1 cellular context compared by ENCODE assay signal in genomic region chr1:149997585-149998262, GRCh38.
A peak's percentile ranks its signal among the peaks of the same experiment; 100 is the strongest.
TF ChIP-seq lines count a peak whose summit lies in the region.

No MANE protein-coding gene starts in this region.

TF ChIP-seq in GM12878, 131 proteins besides CTCF, POLR2A, EP300 and RAD21 (continued from another document):
- TF ChIP-seq PBX3 (IDR thresholded peaks at IDR 0.05; ENCODE audit: insufficient replicate concordance, low read depth, low read length) (no peak), ATF7 (IDR thresholded peaks at IDR 0.05; ENCODE audit: low read depth) (peak; percentile 75), E2F4 (IDR thresholded peaks at IDR 0.05; ENCODE audit: low read depth, low read length) (no peak), CBX5 (IDR thresholded peaks at IDR 0.05; ENCODE audit: low read depth) (no peak), BCL11A (IDR thresholded peaks at IDR 0.05; ENCODE audit: low read depth, low read length) (peak; percentile 79; the same call in 1 of the 2 replicates), SPI1 (IDR thresholded peaks at IDR 0.05; ENCODE audit: borderline replicate concordance, insufficient read depth, low read depth, low read length) (peak; percentile 99), RELA (IDR thresholded peaks at IDR 0.05; ENCODE audit: borderline replicate concordance, partially characterized antibody) (no peak), NFIC (IDR thresholded peaks at IDR 0.05; ENCODE audit: low read depth, low read length) (peak; percentile 100), POU2F2 (IDR thresholded peaks at IDR 0.05; ENCODE audit: borderline replicate concordance, low read depth, low read length) (0 out of 3 replicates have a peak, but pooled peaks have one; percentile 13), NBN (IDR thresholded peaks at IDR 0.05) (peak; percentile 84), CBFB (IDR thresholded peaks at IDR 0.05; ENCODE audit: low read depth) (peak; percentile 100), PAX5 (IDR thresholded peaks at IDR 0.05; ENCODE audit: borderline replicate concordance, low read depth, low read length) (peak; percentile 80; the same call in 1 of the 2 replicates), IRF5 (IDR thresholded peaks at IDR 0.05; ENCODE audit: borderline replicate concordance) (no peak), RELB (IDR thresholded peaks at IDR 0.05; ENCODE audit: low read depth) (peak; percentile 90), CEBPB (IDR thresholded peaks at IDR 0.05; ENCODE audit: borderline replicate concordance in 1 of 2, low read depth in 2 of 2, low read length in 2 of 2) (peak in 1 of 2 experiments; percentile 82; a peak in 1 of 4 replicates), SMARCA5 (IDR thresholded peaks at IDR 0.05) (no peak)
